ENCODE assay signal across 1 cellular context in the genomic region with DNA sequence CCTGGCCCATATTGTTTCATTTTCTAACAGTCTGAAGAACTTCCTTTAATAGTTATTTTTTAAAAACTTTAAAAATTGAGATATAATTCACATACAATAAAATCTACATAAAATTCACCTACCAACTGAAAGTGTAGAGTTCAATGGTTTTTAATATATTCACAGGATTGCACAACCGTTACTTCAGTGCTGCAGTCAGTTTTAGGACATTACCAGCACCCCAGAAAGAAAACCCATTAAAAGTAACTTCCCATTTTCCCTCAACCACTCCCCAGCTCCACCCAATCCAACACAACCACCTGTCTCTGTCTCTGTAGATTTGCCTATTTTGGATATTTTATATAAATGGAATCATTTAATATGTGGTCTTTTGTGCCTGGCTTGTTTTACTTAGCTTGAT.
TF ChIP-seq lines count a peak whose summit lies in the region.

No MANE protein-coding gene starts in this region.

TF ChIP-seq in WTC11, 78 proteins besides CTCF, POLR2A, EP300 and RAD21 (continued from another document):
- no peak for TF ChIP-seq USF1 (CRISPR knock-in tag; IDR thresholded peaks at IDR 0.05)
- no peak for TF ChIP-seq RELA (CRISPR knock-in tag; IDR thresholded peaks at IDR 0.05; ENCODE audit: borderline replicate concordance)
- TF ChIP-seq TEAD4 (CRISPR knock-in tag; IDR thresholded peaks at IDR 0.05) = no peak
- TF ChIP-seq SP1 (CRISPR knock-in tag; conservative IDR thresholded peaks at IDR 0.05) = no peak
- no peak for TF ChIP-seq NR3C1 (CRISPR knock-in tag; conservative IDR thresholded peaks at IDR 0.05; ENCODE audit: low read depth)
TF ChIP-seq in WTC11: peak in this region for 0.
